In the genomic region with DNA sequence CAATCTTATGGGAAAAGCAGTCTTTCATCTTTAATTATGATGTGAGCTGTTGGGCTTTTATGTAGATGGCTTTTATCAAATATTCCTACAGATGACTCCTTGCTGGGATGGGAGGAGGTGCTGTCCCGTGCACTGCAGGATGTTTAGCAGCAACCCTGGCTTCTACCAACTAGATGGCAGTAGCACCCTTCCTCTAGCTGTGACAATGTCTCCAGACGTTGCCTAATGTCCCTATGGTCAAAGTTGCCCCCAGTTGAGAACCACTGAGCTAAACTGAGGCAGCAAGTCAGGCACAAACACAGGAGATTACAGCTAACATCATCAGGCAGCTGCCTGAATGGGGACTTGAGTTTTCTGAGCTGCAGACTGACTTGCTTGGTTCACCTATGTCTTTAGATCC, we compare ENCODE assay signal across 8 cellular contexts.
DNase-seq lines count a peak whose midpoint lies in the region; ATAC-seq and TF ChIP-seq lines count a peak whose summit lies in the region.

No MANE protein-coding gene starts in this region.

- H3K4me1 Mint-ChIP-seq in activated T-cell treated with anti-CD3 and anti-CD28 coated beads, Interleukin-2, amount 50 U/mL, for 4 hours (ENCODE audit: low read depth), result no peaks in the 10 kb centered on the region

- H3K4me3 ChIP-seq in AG04450 (ENCODE audit: low read depth, low read length), result no peak overlapping the region
- no peak overlapping the region for H3K4me3 ChIP-seq in NT2/D1 (ENCODE audit: insufficient read length, low read depth)
- H3K4me3 ChIP-seq in fibroblast of villous mesenchyme (ENCODE audit: low read depth, low read length), result no peak overlapping the region
- no peak overlapping the region for H3K4me3 ChIP-seq in stomach
- no peak overlapping the region for H3K4me3 ChIP-seq in sigmoid colon

- H3K36me3 ChIP-seq in NT2/D1 (ENCODE audit: insufficient read depth, insufficient read length, low read length) (no peaks in the 10 kb centered on the region), stomach (no peaks in the 10 kb centered on the region), sigmoid colon (no peaks in the 10 kb centered on the region)

- H3K9ac ChIP-seq in NT2/D1 (ENCODE audit: insufficient read length, low read depth), result no peak overlapping the region

- 5 to 23% (median 9%) methylated on average over 2 of the region's 2 CpGs for WGBS in stomach, 5 donors
- WGBS in sigmoid colon, 2 donors, result 5 to 8% methylated on average over 2 of the region's 2 CpGs

- peaks cover 6% of the 10 kb centered on the region for H3K9me3 Mint-ChIP-seq in activated T-cell treated with anti-CD3 and anti-CD28 coated beads, Interleukin-2, amount 50 U/mL, for 4 hours

- intact Hi-C loops in stomach (cut with DNase I; ENCODE audit: low total_unique reads) (no loop called here), sigmoid colon (cut with DNase I) (no loop called here)

- H3K4me1 ChIP-seq in NT2/D1 (ENCODE audit: insufficient read depth, insufficient read length), result no peaks in the 10 kb centered on the region
- H3K4me1 ChIP-seq in stomach, result peaks cover 0 to 4% (median 0%) of the 10 kb centered on the region in 4 donors
- peaks cover 0 to 12% (median 1%) of the 10 kb centered on the region in 4 donors for H3K4me1 ChIP-seq in sigmoid colon

- ATAC-seq in GM19324 (IDR thresholded peaks at IDR 0.05; ENCODE audit: low FRiP score, unreplicated experiment), result peak; percentile 60
- no peak for ATAC-seq in activated T-cell treated with anti-CD3 and anti-CD28 coated beads, Interleukin-2, amount 50 U/mL, for 4 hours

- TF ChIP-seq CTCF in AG04450 (IDR thresholded peaks at IDR 0.05; ENCODE audit: low read depth, low read length) (peak; percentile 21; the same call in 1 of the 2 replicates), fibroblast of villous mesenchyme (IDR thresholded peaks at IDR 0.05; ENCODE audit: insufficient read depth, low read depth, low read length) (peak; percentile 60), stomach (IDR thresholded peaks at IDR 0.05) (peak in 4 of 7 experiments; percentile 31 to 61 (median 44)), sigmoid colon (IDR thresholded peaks at IDR 0.05) (no peak)

- H3K9me3 ChIP-seq in AG04450 (ENCODE audit: control insufficient read depth, insufficient read depth, low read length), result no peaks in the 10 kb centered on the region
- no peaks in the 10 kb centered on the region for H3K9me3 ChIP-seq in NT2/D1 (ENCODE audit: insufficient read depth, low read length)
- peaks cover 0 to under 1% (median 0%) of the 10 kb centered on the region in 4 donors for H3K9me3 ChIP-seq in stomach
- no peaks in the 10 kb centered on the region for H3K9me3 ChIP-seq in sigmoid colon

- DNase-seq in AG04450 (ENCODE audit: low read depth, low spot score), result no peak
- DNase-seq in NT2/D1 (ENCODE audit: low read depth, low spot score), result peak; percentile 15
- peak; percentile 20 for DNase-seq in fibroblast of villous mesenchyme (ENCODE audit: low read depth)
- DNase-seq in stomach, result peak; percentile 39
- DNase-seq in activated T-cell treated with anti-CD3 and anti-CD28 coated beads, Interleukin-2, amount 50 U/mL, for 4 hours, result no peak
- DNase-seq in GM19238 (ENCODE audit: insufficient read length, low spot score), result no peak
- no peak for DNase-seq in sigmoid colon

- CTCF ChIA-PET in AG04450 (lab: Charles Lee), result interaction anchor here (0.8 to 1.5 kb wide), 2 partner anchors 8 to 88 kb away, joined by 3 to 4 read pairs; no protein-coding TSS in a partner anchor

- H3K27me3 ChIP-seq in AG04450 (ENCODE audit: control insufficient read depth, insufficient read depth, low read length), result no peaks in the 10 kb centered on the region
- no peaks in the 10 kb centered on the region for H3K27me3 ChIP-seq in NT2/D1 (ENCODE audit: insufficient read depth, insufficient read length)
- H3K27me3 ChIP-seq in stomach, result no peaks in the 10 kb centered on the region
- H3K27me3 ChIP-seq in sigmoid colon, result no peaks in the 10 kb centered on the region

- no peak for TF ChIP-seq POLR2A in stomach (IDR thresholded peaks at IDR 0.05)
- TF ChIP-seq POLR2A in sigmoid colon (IDR thresholded peaks at IDR 0.05), result no peak

- TF ChIP-seq EP300 in stomach (IDR thresholded peaks at IDR 0.05), result no peak
- TF ChIP-seq EP300 in sigmoid colon (IDR thresholded peaks at IDR 0.05), result no peak

- H3K36me3 Mint-ChIP-seq in activated T-cell treated with anti-CD3 and anti-CD28 coated beads, Interleukin-2, amount 50 U/mL, for 4 hours (ENCODE audit: insufficient read depth), result no peaks in the 10 kb centered on the region

- H3K27me3 Mint-ChIP-seq in activated T-cell treated with anti-CD3 and anti-CD28 coated beads, Interleukin-2, amount 50 U/mL, for 4 hours (ENCODE audit: low read depth), result no peaks in the 10 kb centered on the region

- POLR2A ChIA-PET in AG04450 (lab: Yijun Ruan, JAX), result interaction anchor here (0.7 kb wide), 1 partner anchor 427 kb away, joined by 3 read pairs; no protein-coding TSS in a partner anchor

- H3K27ac ChIP-seq in AG04450 (ENCODE audit: low read depth, low read length) (no peak overlapping the region), stomach (no peak overlapping the region), sigmoid colon (no peak overlapping the region)

- no peak overlapping the region for H3K4me3 Mint-ChIP-seq in activated T-cell treated with anti-CD3 and anti-CD28 coated beads, Interleukin-2, amount 50 U/mL, for 4 hours

Comparison
In these comparisons a context has a peak if more than half of its experiments do, and no peak if none do; other contexts are left out.
1. DNase-seq: peak in NT2/D1 (single experiment), fibroblast of villous mesenchyme (single experiment) and stomach (single experiment); none in AG04450 (single experiment), activated T-cell treated with anti-CD3 and anti-CD28 coated beads, Interleukin-2, amount 50 U/mL, for 4 hours (single experiment), GM19238 (single experiment) and sigmoid colon (single experiment).
2. CTCF ChIP-seq: peak in AG04450 (single experiment), fibroblast of villous mesenchyme (single experiment) and stomach (4 of 7); none in sigmoid colon (0 of 4).